Comparison of ENCODE assay signal across 8 cellular contexts in the genomic region with DNA sequence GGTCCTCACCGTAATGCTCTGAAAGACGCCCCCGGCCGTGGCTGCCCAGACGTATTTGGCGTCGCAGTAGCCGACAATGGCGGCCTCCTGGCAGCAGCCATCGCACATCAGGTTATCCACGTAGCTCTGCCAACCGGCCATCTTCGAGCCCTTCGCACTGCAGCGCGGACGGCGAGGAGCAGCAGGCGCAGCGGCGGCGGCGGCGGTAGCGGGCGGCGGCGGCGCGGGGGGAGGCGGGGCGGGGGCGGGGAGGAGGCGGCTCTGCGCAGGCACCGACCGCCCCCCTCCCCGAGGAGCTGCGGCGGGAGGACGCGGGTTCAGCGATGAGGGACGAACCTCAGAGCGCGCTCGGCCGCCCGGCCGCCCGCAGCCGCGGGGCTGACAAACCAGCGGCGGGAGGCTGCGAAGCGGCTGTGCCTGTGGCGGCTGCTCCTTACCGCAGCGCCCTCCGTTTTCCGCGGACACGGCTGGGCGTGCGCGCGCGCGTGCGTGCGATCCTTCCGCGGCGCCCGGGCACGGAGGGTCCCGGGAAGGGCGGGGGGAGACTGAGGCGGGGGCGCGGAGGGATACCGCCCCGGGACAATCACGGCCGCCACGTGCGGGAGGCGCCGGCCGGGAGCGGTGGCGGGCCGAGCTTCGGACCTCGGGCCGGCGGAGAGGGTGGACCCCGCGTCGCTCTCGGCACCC. TPM values are rescaled to one million over a fixed set of nuclear protein-coding genes. Genes with fewer than 3 reads are reported as not detected.
DNase-seq lines count a peak whose midpoint lies in the region; TF ChIP-seq lines count a peak whose summit lies in the region.

A gene with protein sequence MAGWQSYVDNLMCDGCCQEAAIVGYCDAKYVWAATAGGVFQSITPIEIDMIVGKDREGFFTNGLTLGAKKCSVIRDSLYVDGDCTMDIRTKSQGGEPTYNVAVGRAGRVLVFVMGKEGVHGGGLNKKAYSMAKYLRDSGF (minus strand): TSS at position 180 of the 687 bp plus-strand sequence. CDS start 39 bp downstream, at position 141.

- H3K9me3 ChIP-seq in iPS DF 6.9 (ENCODE audit: control insufficient read depth, insufficient read depth, low read length) (no peaks in the 10 kb centered on the region), sigmoid colon (no peaks in the 10 kb centered on the region)

- TF ChIP-seq EP300 in sigmoid colon (IDR thresholded peaks at IDR 0.05) = no peak

- peaks cover 63% of the 10 kb centered on the region for H3K4me1 Mint-ChIP-seq in brain

- H3K4me1 ChIP-seq in iPS DF 6.9 (ENCODE audit: control insufficient read depth, insufficient read depth, low read length) (no peaks in the 10 kb centered on the region), sigmoid colon (peaks cover 0 to 40% (median 24%) of the 10 kb centered on the region in 4 donors)

- peak within 1 kb of the TSS; percentile 98 to 100 (median 99) for H3K27ac Mint-ChIP-seq in brain

- no CpG with 5 or more reads among the region's 102 CpGs for WGBS in iPS DF 6.9 (ENCODE audit: insufficient coverage, insufficient read length)
- WGBS in sigmoid colon, 2 donors = 0 to 1% methylated on average over 102 of the region's 102 CpGs

- H3K36me3 Mint-ChIP-seq in brain = peaks cover 35% of the 10 kb centered on the region

- peaks cover 20% of the 10 kb centered on the region for H3K27me3 Mint-ChIP-seq in brain

- H3K27me3 ChIP-seq in iPS DF 6.9 (ENCODE audit: control insufficient read depth, insufficient read depth, low read length) (no peaks in the 10 kb centered on the region), sigmoid colon (no peaks in the 10 kb centered on the region)

- H3K4me3 ChIP-seq in iPS DF 6.9 (ENCODE audit: low read length) = peak within 1 kb of the TSS; percentile 77
- peak within 1 kb of the TSS; percentile 79 to 98 (median 86) for H3K4me3 ChIP-seq in sigmoid colon

- peaks cover 0 to 3% (median 0%) of the 10 kb centered on the region in 5 experiments for H3K9me3 Mint-ChIP-seq in brain

- H3K36me3 ChIP-seq in iPS DF 6.9 (ENCODE audit: control insufficient read depth, insufficient read depth, low read length) (peaks cover 3% of the 10 kb centered on the region; the same call in 1 of the 2 replicates), sigmoid colon (peaks cover 0 to 7% (median 0%) of the 10 kb centered on the region in 4 donors)

- no peak within 1 kb of the TSS for H3K27ac ChIP-seq in iPS DF 6.9 (ENCODE audit: low read length)
- H3K27ac ChIP-seq in sigmoid colon = peak within 1 kb of the TSS; percentile 92 to 98 (median 97)

- DNase-seq in ELR (ENCODE audit: low read depth) (peak; percentile 84), HCEC 1CT (peak; percentile 78), NCI-H1105 (lab: John Stamatoyannopoulos, UW) (peak; percentile 94), T1000 (lab: John Stamatoyannopoulos, UW) (peak; percentile 74), iPS DF 6.9 (ENCODE audit: low read depth, low spot score) (no peak), sigmoid colon (peak; percentile 84), NOMO-1 treated with dmso at 0.1 percent for 144 hours (lab: John Stamatoyannopoulos, UW; ENCODE audit: unreplicated experiment) (no peak)

- no peak for TF ChIP-seq POLR2A in sigmoid colon (IDR thresholded peaks at IDR 0.05)

- peak within 1 kb of the TSS; percentile 94 to 98 (median 95) for H3K4me3 Mint-ChIP-seq in brain

- intact Hi-C loops in sigmoid colon (cut with DNase I) = loop anchor here (1.0 to 5.0 kb wide), 4 partner anchors 112 to 576 kb away; a partner anchor contains a TSS

- TF ChIP-seq CTCF in brain (conservative IDR thresholded peaks at IDR 0.05) (no peak), sigmoid colon (IDR thresholded peaks at IDR 0.05) (no peak)

RNA-seq across cellular contexts. Expression of the gene that starts here (rescaled TPM):
- polyA plus RNA-seq in brain (ENCODE audit: insufficient read depth, low read depth, low replicate concordance) (317 TPM), sigmoid colon (10 to 100 TPM; 33.7 to 52.5 (median 50.5) TPM)
- 10 to 100 TPM; 37.5 to 62.4 (median 60.1) TPM for total RNA-seq in sigmoid colon

Comparison
In these comparisons a context has a peak if more than half of its experiments do, and no peak if none do; other contexts are left out.
1. DNase-seq: peak in ELR (single experiment), HCEC 1CT (single experiment), NCI-H1105 (single experiment), T1000 (single experiment) and sigmoid colon (single experiment); none in iPS DF 6.9 (single experiment) and NOMO-1 treated with dmso at 0.1 percent for 144 hours (single experiment).